ENCODE assay signal across 14 cellular contexts in genomic region chr1:82920418-82921248, GRCh38.
A peak's percentile ranks its signal among the peaks of the same experiment; 100 is the strongest.
DNase-seq lines count a peak whose midpoint lies in the region; ATAC-seq, FAIRE-seq and TF ChIP-seq lines count a peak whose summit lies in the region.
"Had no signal": no experiment of that assay in that cellular context is flagged by ENCODE, and none has a peak within 500 bp of the region (broad histone marks: within the 10 kb centered on the region; RNA-seq: fewer than 3 reads in every experiment).

No MANE protein-coding gene starts in this region.

- H3K27ac ChIP-seq in HEK293 (ENCODE audit: extremely low read depth, low read depth, low read length) (no peak overlapping the region), neural progenitor cell (no peak overlapping the region), tibial artery (no peak overlapping the region)

- H3K9me3 Mint-ChIP-seq in neural progenitor cell = no peaks in the 10 kb centered on the region
- no peaks in the 10 kb centered on the region for H3K9me3 Mint-ChIP-seq in activated naive CD8-positive, alpha-beta T cell treated with anti-CD3 and anti-CD28 coated beads for 36 hours
- H3K9me3 Mint-ChIP-seq: WTC11 had no signal

- no peak for FAIRE-seq in GM12891 (lab: Jason Lieb, UNC)

- H4K20me1 ChIP-seq in neural progenitor cell (ENCODE audit: low read depth) = no peaks in the 10 kb centered on the region

- H3K36me3 ChIP-seq in HEK293 (ENCODE audit: control insufficient read depth in 2 of 2, insufficient read depth in 1 of 2, low read length in 2 of 2) = no peaks in the 10 kb centered on the region
- H3K36me3 ChIP-seq in neural progenitor cell = no peaks in the 10 kb centered on the region
- H3K36me3 ChIP-seq in tibial artery = no peaks in the 10 kb centered on the region

- no peak overlapping the region for H3K4me3 Mint-ChIP-seq in neural progenitor cell
- H3K4me3 Mint-ChIP-seq in activated naive CD8-positive, alpha-beta T cell treated with anti-CD3 and anti-CD28 coated beads for 36 hours = no peak overlapping the region
- H3K4me3 Mint-ChIP-seq: WTC11 had no signal

- intact Hi-C loops in tibial artery (cut with DNase I; ENCODE audit: low total_unique reads) = no loop called here

- H3K9ac ChIP-seq in neural progenitor cell = no peak overlapping the region

- CTCF ChIA-PET in HEK293 (lab: Yijun Ruan, JAX) = interaction anchor here (0.6 to 1.2 kb wide), 4 partner anchors 102 to 801 kb away, joined by 3 to 9 read pairs (median 3); no protein-coding TSS in a partner anchor

- no peak for TF ChIP-seq CTCF in HEK293 (tag by site-specific recombination; IDR thresholded peaks at IDR 0.05)
- TF ChIP-seq CTCF in fibroblast of mammary gland (conservative IDR thresholded peaks at IDR 0.05; ENCODE audit: control insufficient read depth, insufficient read depth, low read depth, low read length) = no peak
- no peak for TF ChIP-seq CTCF in neural progenitor cell (IDR thresholded peaks at IDR 0.05)
- no peak for TF ChIP-seq CTCF in tibial artery (IDR thresholded peaks at IDR 0.05)

- no peaks in the 10 kb centered on the region for H3K9me3 ChIP-seq in HEK293 (ENCODE audit: control insufficient read depth, insufficient read depth, low read depth, low read length)
- no peaks in the 10 kb centered on the region for H3K9me3 ChIP-seq in neural progenitor cell (ENCODE audit: low read depth)
- no peaks in the 10 kb centered on the region for H3K9me3 ChIP-seq in tibial artery

- ATAC-seq in GM18873 (IDR thresholded peaks at IDR 0.05; ENCODE audit: low FRiP score, unreplicated experiment) = no peak
- ATAC-seq: WTC11 had no signal

- peak overlapping the region; percentile 37 for H2AFZ ChIP-seq in neural progenitor cell (replicated peaks)

- H3K27me3 ChIP-seq in neural progenitor cell (no peaks in the 10 kb centered on the region), tibial artery (no peaks in the 10 kb centered on the region)

- H3K36me3 Mint-ChIP-seq in neural progenitor cell = no peaks in the 10 kb centered on the region
- H3K36me3 Mint-ChIP-seq in activated naive CD8-positive, alpha-beta T cell treated with anti-CD3 and anti-CD28 coated beads for 36 hours = no peaks in the 10 kb centered on the region
- H3K36me3 Mint-ChIP-seq: WTC11 had no signal

- no peaks in the 10 kb centered on the region for H3K79me2 ChIP-seq in neural progenitor cell (ENCODE audit: low read depth)

- TF ChIP-seq POLR2A in GM12891 (IDR thresholded peaks at IDR 0.05; ENCODE audit: low read depth, low read length) = no peak

- H3K4me2 ChIP-seq in neural progenitor cell = no peak overlapping the region

- no peak overlapping the region for H3K4me3 ChIP-seq in HEK293 (ENCODE audit: low read depth, low read length)
- no peak overlapping the region for H3K4me3 ChIP-seq in fibroblast of mammary gland (ENCODE audit: control insufficient read depth, low read depth, low read length)
- H3K4me3 ChIP-seq in neural progenitor cell = no peak overlapping the region
- no peak overlapping the region for H3K4me3 ChIP-seq in tibial artery

- peak overlapping the region; percentile 3 for H3K27ac Mint-ChIP-seq in neural progenitor cell
- H3K27ac Mint-ChIP-seq in activated naive CD8-positive, alpha-beta T cell treated with anti-CD3 and anti-CD28 coated beads for 36 hours = no peak overlapping the region
- H3K27ac Mint-ChIP-seq: WTC11 had no signal

- H3F3A ChIP-seq in neural progenitor cell (ENCODE audit: low read depth) = no peaks in the 10 kb centered on the region

- DNase-seq in fibroblast of mammary gland (ENCODE audit: low read depth) = peak; percentile 4
- no peak for DNase-seq in neural progenitor cell (ENCODE audit: low spot score)
- DNase-seq in activated naive CD8-positive, alpha-beta T cell treated with anti-CD3 and anti-CD28 coated beads for 36 hours = no peak
- DNase-seq in tibial artery = no peak
- DNase-seq in GM12891 (ENCODE audit: insufficient read length, low spot score) = no peak
- DNase-seq: activated T-cell treated with anti-CD3 and anti-CD28 coated beads for 4 hours, H7, NCI-H1105 treated with DMSO at 0.1 percent for 48 hours, NCI-H510A treated with DMSO at 0.1 percent for 48 hours, SIG-M5 had no signal

- peaks cover 27% of the 10 kb centered on the region for H3K4me1 Mint-ChIP-seq in neural progenitor cell
- no peaks in the 10 kb centered on the region for H3K4me1 Mint-ChIP-seq in activated naive CD8-positive, alpha-beta T cell treated with anti-CD3 and anti-CD28 coated beads for 36 hours

- H3K4me1 ChIP-seq in HEK293 (ENCODE audit: control insufficient read depth, insufficient read depth, low read length) = peaks cover 12% of the 10 kb centered on the region; the same call in 1 of the 2 replicates
- H3K4me1 ChIP-seq in neural progenitor cell = peaks cover 3% of the 10 kb centered on the region
- H3K4me1 ChIP-seq in tibial artery = peaks cover 0 to 9% (median 0%) of the 10 kb centered on the region in 4 donors

- no peaks in the 10 kb centered on the region for H3K27me3 Mint-ChIP-seq in neural progenitor cell (ENCODE audit: insufficient read depth, low read depth)
- peaks cover 4% of the 10 kb centered on the region for H3K27me3 Mint-ChIP-seq in activated naive CD8-positive, alpha-beta T cell treated with anti-CD3 and anti-CD28 coated beads for 36 hours

- POLR2A ChIA-PET in HEK293 (lab: Yijun Ruan, JAX) = no interaction called here

TF ChIP-seq in PFSK-1, 5 proteins besides CTCF, POLR2A, EP300 and RAD21:
- TF ChIP-seq REST (IDR thresholded peaks at IDR 0.05; ENCODE audit: insufficient read depth in 1 of 2, low read depth in 2 of 2, low read length in 2 of 2) (no peak), SIN3A (IDR thresholded peaks at IDR 0.05; ENCODE audit: borderline replicate concordance, insufficient read depth, low read length) (peak; percentile 57; the same call in 1 of the 2 replicates)

TF ChIP-seq in GM12891, 5 proteins besides CTCF, POLR2A, EP300 and RAD21:
- TF ChIP-seq PAX5 (IDR thresholded peaks at IDR 0.05; ENCODE audit: insufficient read depth, low read length, severe bottlenecking) = no peak
- no peak for TF ChIP-seq POU2F2 (IDR thresholded peaks at IDR 0.05; ENCODE audit: low read depth, low read length)
- no peak for TF ChIP-seq SPI1 (IDR thresholded peaks at IDR 0.05; ENCODE audit: low read depth, low read length)
- TF ChIP-seq TAF1 (IDR thresholded peaks at IDR 0.05; ENCODE audit: low read depth, low read length) = no peak
- TF ChIP-seq POLR2AphosphoS5 (IDR thresholded peaks at IDR 0.05; ENCODE audit: low read depth, low read length) = no peak
